In genomic region chr16:82329504-82330192, GRCh38 we compare ENCODE assay signal across 12 cellular contexts.
DNase-seq lines count a peak whose midpoint lies in the region; ATAC-seq and TF ChIP-seq lines count a peak whose summit lies in the region.
"Had no signal": no experiment of that assay in that cellular context is flagged by ENCODE, and none has a peak within 500 bp of the region (broad histone marks: within the 10 kb centered on the region; RNA-seq: fewer than 3 reads in every experiment).

No MANE protein-coding gene starts in this region.

- DNase-seq in breast epithelium (ENCODE audit: low spot score in 2 of 2) (peak; percentile 22 to 60), MCF 10A (ENCODE audit: unreplicated experiment) (no peak), NCI-H2196 treated with DMSO at 0.1 percent for 48 hours (lab: John Stamatoyannopoulos, UW; ENCODE audit: unreplicated experiment) (peak; percentile 57), head of caudate nucleus (peak in 27 of 42 donors; percentile 4 to 69 (median 40)), mesendoderm (no peak), D341Med (ENCODE audit: low spot score) (no peak)
- DNase-seq in effector CD8-positive, alpha-beta T cell (lab: John Stamatoyannopoulos, UW) = no peak
- no peak for DNase-seq in effector memory CD8-positive, alpha-beta T cell
- DNase-seq: HCEC 1CT; stimulated activated CD8-positive, alpha-beta memory T cell treated with anti-CD3 and anti-CD28 coated beads, Interleukin-4, amount 100 ng/mL, for 48 hours had no signal

- H3K4me3 ChIP-seq in breast epithelium (no peak overlapping the region), mesendoderm (ENCODE audit: low read length) (no peak overlapping the region)
- H3K4me3 ChIP-seq: thyroid gland had no signal

- no peaks in the 10 kb centered on the region for H3K36me3 Mint-ChIP-seq in MCF 10A (ENCODE audit: insufficient read depth, unreplicated experiment)
- peaks cover 3% of the 10 kb centered on the region for H3K36me3 Mint-ChIP-seq in effector memory CD8-positive, alpha-beta T cell (ENCODE audit: insufficient read depth)
- H3K36me3 Mint-ChIP-seq: mesothelial cell of epicardium had no signal

- intact Hi-C loops in breast epithelium (cut with DNase I; ENCODE audit: low total_unique reads) = no loop called here
- intact Hi-C loops in MCF 10A (cut with micrococcal nuclease) = no loop called here
- intact Hi-C loops in head of caudate nucleus (cut with DNase I) = no loop called here

- ATAC-seq in effector memory CD8-positive, alpha-beta T cell (replicated peaks) = no peak

- H3K18ac ChIP-seq in mesendoderm (ENCODE audit: low read length) = no peak overlapping the region

- H4K8ac ChIP-seq in mesendoderm (ENCODE audit: low read depth, low read length) = no peak overlapping the region

- no peak overlapping the region for H3K27ac Mint-ChIP-seq in MCF 10A (ENCODE audit: low read depth, unreplicated experiment)
- H3K27ac Mint-ChIP-seq in effector memory CD8-positive, alpha-beta T cell = no peak overlapping the region
- H3K27ac Mint-ChIP-seq: mesothelial cell of epicardium had no signal

- no peak overlapping the region for H3K4me2 ChIP-seq in mesendoderm (ENCODE audit: low read length)

- TF ChIP-seq POLR2A in breast epithelium (IDR thresholded peaks at IDR 0.05) = no peak

- POLR2A ChIA-PET in MCF 10A (lab: Yijun Ruan, JAX) = no interaction called here

- H2BK15ac ChIP-seq in mesendoderm (replicated peaks; ENCODE audit: low read depth) = no peak overlapping the region

- H3K4me1 Mint-ChIP-seq in MCF 10A (ENCODE audit: insufficient read depth, unreplicated experiment) = no peaks in the 10 kb centered on the region
- peaks cover 0 to 2% of the 10 kb centered on the region in 2 donors for H3K4me1 Mint-ChIP-seq in effector memory CD8-positive, alpha-beta T cell (ENCODE audit: low read depth in 2 of 2)
- H3K4me1 Mint-ChIP-seq: mesothelial cell of epicardium had no signal

- no peak overlapping the region for H3K4ac ChIP-seq in mesendoderm (ENCODE audit: low read depth, low read length)

- H3K4me1 ChIP-seq in breast epithelium (no peaks in the 10 kb centered on the region), mesendoderm (ENCODE audit: control insufficient read depth, low read depth, low read length) (no peaks in the 10 kb centered on the region)
- H3K4me1 ChIP-seq: thyroid gland had no signal

- H2BK120ac ChIP-seq in mesendoderm (ENCODE audit: low read depth, low read length) = no peak overlapping the region

- no peak overlapping the region for H3K23ac ChIP-seq in mesendoderm (ENCODE audit: low read length)

- H3K36me3 ChIP-seq in breast epithelium (no peaks in the 10 kb centered on the region), mesendoderm (ENCODE audit: control insufficient read depth, insufficient read depth, low read length) (no peaks in the 10 kb centered on the region)
- H3K36me3 ChIP-seq: thyroid gland had no signal

- H3K79me1 ChIP-seq in mesendoderm (ENCODE audit: low read length) = no peaks in the 10 kb centered on the region

- no peak overlapping the region for H3K56ac ChIP-seq in mesendoderm (ENCODE audit: low read length)

- no CpG with 5 or more reads among the region's 11 CpGs for WGBS in mesendoderm (ENCODE audit: extremely low coverage, insufficient coverage, low lambda C conversion rate)

- H2AK5ac ChIP-seq in mesendoderm (ENCODE audit: low read length) = no peak overlapping the region

- peaks cover 61% of the 10 kb centered on the region for H3K27me3 Mint-ChIP-seq in MCF 10A (ENCODE audit: insufficient read depth, unreplicated experiment)
- H3K27me3 Mint-ChIP-seq in effector memory CD8-positive, alpha-beta T cell = peaks cover 10 to 28% of the 10 kb centered on the region in 2 donors

- no peak overlapping the region for H3K4me3 Mint-ChIP-seq in MCF 10A (ENCODE audit: unreplicated experiment)
- H3K4me3 Mint-ChIP-seq in effector memory CD8-positive, alpha-beta T cell = no peak overlapping the region
- H3K4me3 Mint-ChIP-seq: mesothelial cell of epicardium had no signal

- no peak overlapping the region for H2BK5ac ChIP-seq in mesendoderm (ENCODE audit: low read length)

- H3K27ac ChIP-seq in breast epithelium (peak overlapping the region in 1 of 2 donors; percentile 50), mesendoderm (ENCODE audit: low read depth, low read length) (no peak overlapping the region)
- H3K27ac ChIP-seq: thyroid gland had no signal

- H3K9ac ChIP-seq in mesendoderm (ENCODE audit: low read length) = no peak overlapping the region

- no TSS peak for BruUV-seq in MCF 10A (replicated peaks; lab: Mats Ljungman, UMichigan)

- CTCF ChIA-PET in MCF 10A (lab: Yijun Ruan, JAX) = interaction anchor here (1.2 kb wide), 1 partner anchor 66 kb away, joined by 5 read pairs; no protein-coding TSS in a partner anchor

- H3K27me3 ChIP-seq in breast epithelium (no peaks in the 10 kb centered on the region), mesendoderm (ENCODE audit: insufficient read depth, low read length, poor library complexity) (no peaks in the 10 kb centered on the region)
- H3K27me3 ChIP-seq: thyroid gland had no signal

- no peaks in the 10 kb centered on the region for H3K9me3 ChIP-seq in breast epithelium
- H3K9me3 ChIP-seq: thyroid gland had no signal

- H3K79me2 ChIP-seq in mesendoderm (ENCODE audit: control insufficient read depth, insufficient read depth, low read length) = no peaks in the 10 kb centered on the region

- no peaks in the 10 kb centered on the region for H3K9me3 Mint-ChIP-seq in MCF 10A (ENCODE audit: unreplicated experiment)
- no peaks in the 10 kb centered on the region for H3K9me3 Mint-ChIP-seq in effector memory CD8-positive, alpha-beta T cell
- H3K9me3 Mint-ChIP-seq: mesothelial cell of epicardium had no signal

- no peak for TF ChIP-seq CTCF in breast epithelium (IDR thresholded peaks at IDR 0.05)
- TF ChIP-seq CTCF in MCF 10A (IDR thresholded peaks at IDR 0.05; ENCODE audit: unreplicated experiment) = no peak

- H4K5ac ChIP-seq in mesendoderm (ENCODE audit: low read length) = no peak overlapping the region

Comparison
In these comparisons a context has a peak if more than half of its experiments do, and no peak if none do; other contexts are left out.
1. DNase-seq: peak in breast epithelium (2 of 2), NCI-H2196 treated with DMSO at 0.1 percent for 48 hours (single experiment) and head of caudate nucleus (27 of 42); none in MCF 10A (single experiment), effector CD8-positive, alpha-beta T cell (single experiment), mesendoderm (single experiment), D341Med (single experiment) and effector memory CD8-positive, alpha-beta T cell (0 of 3).